Comparison of ENCODE assay signal across 1 cellular context in the genomic region with DNA sequence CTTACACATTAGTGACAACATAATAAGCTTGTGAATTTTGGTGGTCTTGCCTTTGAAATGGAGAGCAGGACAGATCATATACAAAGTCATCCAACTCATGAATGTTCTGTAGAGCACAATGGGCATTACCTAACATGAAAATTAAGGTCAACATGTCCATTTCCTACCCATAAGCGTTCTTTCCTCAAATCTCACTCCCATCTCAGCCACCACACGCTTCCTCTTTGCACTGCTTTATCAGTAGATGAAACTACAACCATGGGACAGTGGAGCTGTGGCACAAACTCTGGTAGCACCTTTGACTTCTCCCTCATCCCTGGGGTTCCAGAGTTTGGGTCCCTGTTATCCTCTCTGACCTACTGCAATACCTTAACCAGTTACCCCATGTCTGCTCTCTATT.
A peak's percentile ranks its signal among the peaks of the same experiment; 100 is the strongest.
TF ChIP-seq lines count a peak whose summit lies in the region.

No MANE protein-coding gene starts in this region.

TF ChIP-seq in GM12878, 131 proteins besides CTCF, POLR2A, EP300 and RAD21:
- TF ChIP-seq, protein P1, sequence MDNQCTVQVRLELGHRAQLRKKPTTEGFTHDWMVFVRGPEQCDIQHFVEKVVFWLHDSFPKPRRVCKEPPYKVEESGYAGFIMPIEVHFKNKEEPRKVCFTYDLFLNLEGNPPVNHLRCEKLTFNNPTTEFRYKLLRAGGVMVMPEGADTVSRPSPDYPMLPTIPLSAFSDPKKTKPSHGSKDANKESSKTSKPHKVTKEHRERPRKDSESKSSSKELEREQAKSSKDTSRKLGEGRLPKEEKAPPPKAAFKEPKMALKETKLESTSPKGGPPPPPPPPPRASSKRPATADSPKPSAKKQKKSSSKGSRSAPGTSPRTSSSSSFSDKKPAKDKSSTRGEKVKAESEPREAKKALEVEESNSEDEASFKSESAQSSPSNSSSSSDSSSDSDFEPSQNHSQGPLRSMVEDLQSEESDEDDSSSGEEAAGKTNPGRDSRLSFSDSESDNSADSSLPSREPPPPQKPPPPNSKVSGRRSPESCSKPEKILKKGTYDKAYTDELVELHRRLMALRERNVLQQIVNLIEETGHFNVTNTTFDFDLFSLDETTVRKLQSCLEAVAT (IDR thresholded peaks at IDR 0.05), result peak; percentile 78
- TF ChIP-seq HDAC2 (IDR thresholded peaks at IDR 0.05), result no peak
